Comparison of ENCODE assay signal across 8 cellular contexts in genomic region chr2:169799555-169799954, GRCh38. TPM values are rescaled to one million over a fixed set of nuclear protein-coding genes. Genes with fewer than 3 reads are reported as not detected.
DNase-seq lines count a peak whose midpoint lies in the region; ATAC-seq and TF ChIP-seq lines count a peak whose summit lies in the region.

No MANE protein-coding gene starts in this region.

- peak overlapping the region; percentile 74 for H3K4me2 ChIP-seq in MM.1S (ENCODE audit: low read depth, low read length)

- H4K20me1 ChIP-seq in MM.1S (ENCODE audit: insufficient read depth, low read length), result no peaks in the 10 kb centered on the region; the same call in 1 of the 2 replicates

- peak overlapping the region; percentile 80 for H3K9ac ChIP-seq in MM.1S (ENCODE audit: low read length)

- no peak for TF ChIP-seq CTCF in GM12864 (IDR thresholded peaks at IDR 0.05; ENCODE audit: low read depth, low read length, missing control alignments)
- TF ChIP-seq CTCF in MM.1S (IDR thresholded peaks at IDR 0.05; ENCODE audit: low read length), result no peak
- no peak for TF ChIP-seq CTCF in breast epithelium (IDR thresholded peaks at IDR 0.05)
- TF ChIP-seq CTCF in lung (IDR thresholded peaks at IDR 0.05; ENCODE audit: control extremely low read depth, extremely low read depth), result no peak
- TF ChIP-seq CTCF in upper lobe of right lung (IDR thresholded peaks at IDR 0.05), result no peak

- no peaks in the 10 kb centered on the region for H3K9me2 ChIP-seq in MM.1S (replicated peaks; ENCODE audit: insufficient read depth, low read length)

- no peaks in the 10 kb centered on the region for H3K27me3 ChIP-seq in MM.1S (replicated peaks; ENCODE audit: insufficient read depth, low read length)
- no peaks in the 10 kb centered on the region for H3K27me3 ChIP-seq in breast epithelium
- H3K27me3 ChIP-seq in lung (ENCODE audit: control insufficient read depth, insufficient read depth), result no peaks in the 10 kb centered on the region
- H3K27me3 ChIP-seq in upper lobe of right lung, result no peaks in the 10 kb centered on the region

- no peaks in the 10 kb centered on the region for H3K36me3 ChIP-seq in MM.1S (replicated peaks; ENCODE audit: insufficient read depth, low read length)
- H3K36me3 ChIP-seq in breast epithelium, result no peaks in the 10 kb centered on the region
- peaks cover 3 to 4% of the 10 kb centered on the region in 2 donors for H3K36me3 ChIP-seq in lung (ENCODE audit: control insufficient read depth in 2 of 2, insufficient read depth in 2 of 2, low read length in 2 of 2)
- peaks cover 26% of the 10 kb centered on the region for H3K36me3 ChIP-seq in upper lobe of right lung

- peaks cover 8% of the 10 kb centered on the region; the same call in 1 of the 2 replicates for H3F3A ChIP-seq in MM.1S (ENCODE audit: insufficient read depth, low read length)

- intact Hi-C loops in breast epithelium (cut with DNase I; ENCODE audit: low total_unique reads), result no loop called here
- intact Hi-C loops in upper lobe of right lung (cut with DNase I), result no loop called here

- H3K4me3 ChIP-seq in GM12864 (ENCODE audit: low read depth, low read length) (peak overlapping the region; percentile 76), MM.1S (ENCODE audit: low read length) (peak overlapping the region; percentile 72), breast epithelium (peak overlapping the region; percentile 69 to 95 (median 95)), lung (peak overlapping the region; percentile 95), upper lobe of right lung (peak overlapping the region; percentile 88)

- H2AFZ ChIP-seq in MM.1S (ENCODE audit: low read length), result peak overlapping the region; percentile 81

- H3K79me2 ChIP-seq in MM.1S (ENCODE audit: low read length), result peaks cover 53% of the 10 kb centered on the region

- no peaks in the 10 kb centered on the region for H3K9me3 ChIP-seq in MM.1S (replicated peaks; ENCODE audit: insufficient read depth, low read length)
- H3K9me3 ChIP-seq in breast epithelium, result no peaks in the 10 kb centered on the region
- H3K9me3 ChIP-seq in lung (ENCODE audit: control insufficient read depth in 2 of 2, insufficient read depth in 1 of 2, low read length in 1 of 2), result no peaks in the 10 kb centered on the region
- no peaks in the 10 kb centered on the region for H3K9me3 ChIP-seq in upper lobe of right lung

- TF ChIP-seq POLR2A in breast epithelium (IDR thresholded peaks at IDR 0.05), result no peak

- H3K27ac ChIP-seq in MM.1S (ENCODE audit: low read length) (peak overlapping the region; percentile 78; the same call in 1 of the 2 replicates), breast epithelium (peak overlapping the region; percentile 89 to 91), lung (ENCODE audit: low read depth in 1 of 2, low read length in 1 of 2) (peak overlapping the region in 1 of 2 donors; percentile 83), upper lobe of right lung (peak overlapping the region; percentile 86)

- DNase-seq in GM12864 (ENCODE audit: low read depth), result no peak
- DNase-seq in MM.1S, result no peak
- DNase-seq in breast epithelium (ENCODE audit: low spot score in 2 of 2), result no peak
- DNase-seq in lung (ENCODE audit: low spot score), result no peak
- no peak for DNase-seq in upper lobe of right lung
- DNase-seq in NCI-H2029 (lab: John Stamatoyannopoulos, UW), result no peak

- no peaks in the 10 kb centered on the region for H3K4me1 ChIP-seq in MM.1S (ENCODE audit: low read length)
- H3K4me1 ChIP-seq in breast epithelium, result no peaks in the 10 kb centered on the region
- H3K4me1 ChIP-seq in lung (ENCODE audit: control insufficient read depth in 2 of 2, insufficient read depth in 2 of 2, low read length in 2 of 2), result peaks cover 2 to 8% of the 10 kb centered on the region in 2 donors
- H3K4me1 ChIP-seq in upper lobe of right lung, result peaks cover 5% of the 10 kb centered on the region

- WGBS in lung, 2 donors, result 2 to 3% methylated on average over 6 of the region's 6 CpGs

- ATAC-seq in lung (ENCODE audit: insufficient read depth, low FRiP score) (no peak), upper lobe of right lung (no peak), GM21529 (IDR thresholded peaks at IDR 0.05; ENCODE audit: unreplicated experiment) (no peak), GM19023 (IDR thresholded peaks at IDR 0.05; ENCODE audit: unreplicated experiment) (no peak)

RNA-seq across cellular contexts. Expression of gene SSB, which starts 0.9 kb away (rescaled TPM):
- total RNA-seq in breast epithelium (100 to 1,000 TPM in 2 of 3 donors, 10 to 100 TPM in 1; 79.0 to 124 (median 109) TPM), lung (100 to 1,000 TPM in 1 of 2 donors, 10 to 100 TPM in 1; 62.1 to 116 TPM), upper lobe of right lung (70.7 TPM)
- polyA plus RNA-seq in lung, result 10 to 100 TPM; 58.0 to 80.6 TPM

RNA-seq across cellular contexts. Expression of gene METTL5, which starts 25.1 kb away (rescaled TPM):
- 10 to 100 TPM; 43.6 to 75.2 (median 52.7) TPM for total RNA-seq in breast epithelium
- 10 to 100 TPM; 29.2 to 32.5 TPM for total RNA-seq in lung
- 10 to 100 TPM; 33.5 to 59.0 TPM for polyA plus RNA-seq in lung
- 34.7 TPM for total RNA-seq in upper lobe of right lung

RNA-seq across cellular contexts. Expression of gene UBR3, which starts 27.7 kb away (rescaled TPM):
- total RNA-seq in breast epithelium (100 to 1,000 TPM in 2 of 3 donors, 10 to 100 TPM in 1; 75.7 to 110 (median 108) TPM), lung (100 to 1,000 TPM in 1 of 2 donors, 10 to 100 TPM in 1; 35.9 to 137 TPM), upper lobe of right lung (42.8 TPM)
- 10 to 100 TPM in 1 of 2 donors, 1 to 10 TPM in 1; 9.5 to 15.5 TPM for polyA plus RNA-seq in lung
